ENCODE assay signal across 1 cellular context in the genomic region with DNA sequence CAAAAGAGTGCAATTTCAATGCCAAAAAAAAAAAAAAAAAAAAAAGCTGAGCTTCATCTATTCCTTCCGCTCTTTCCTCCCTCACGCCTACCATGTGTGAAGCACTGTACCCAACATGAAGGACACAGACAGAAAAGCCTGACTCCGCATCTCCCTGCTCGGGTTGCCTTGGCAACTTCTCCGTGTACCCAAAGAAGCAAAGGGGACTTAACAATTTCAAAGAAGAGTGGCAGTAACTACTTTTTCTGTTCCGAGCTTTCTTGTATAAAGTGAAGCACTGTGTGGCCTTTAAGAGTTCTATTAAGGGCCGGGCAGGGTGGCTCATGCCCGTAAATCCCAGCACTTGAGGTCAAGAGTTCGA.
TF ChIP-seq lines count a peak whose summit lies in the region.

No MANE protein-coding gene starts in this region.

TF ChIP-seq in HCT116, 20 proteins besides CTCF, POLR2A, EP300 and RAD21 (continued from another document):
- TF ChIP-seq FOSL1 (IDR thresholded peaks at IDR 0.05; ENCODE audit: low read depth), result no peak
- no peak for TF ChIP-seq CBX3 (IDR thresholded peaks at IDR 0.05; ENCODE audit: low read depth)
- TF ChIP-seq, protein P1, sequence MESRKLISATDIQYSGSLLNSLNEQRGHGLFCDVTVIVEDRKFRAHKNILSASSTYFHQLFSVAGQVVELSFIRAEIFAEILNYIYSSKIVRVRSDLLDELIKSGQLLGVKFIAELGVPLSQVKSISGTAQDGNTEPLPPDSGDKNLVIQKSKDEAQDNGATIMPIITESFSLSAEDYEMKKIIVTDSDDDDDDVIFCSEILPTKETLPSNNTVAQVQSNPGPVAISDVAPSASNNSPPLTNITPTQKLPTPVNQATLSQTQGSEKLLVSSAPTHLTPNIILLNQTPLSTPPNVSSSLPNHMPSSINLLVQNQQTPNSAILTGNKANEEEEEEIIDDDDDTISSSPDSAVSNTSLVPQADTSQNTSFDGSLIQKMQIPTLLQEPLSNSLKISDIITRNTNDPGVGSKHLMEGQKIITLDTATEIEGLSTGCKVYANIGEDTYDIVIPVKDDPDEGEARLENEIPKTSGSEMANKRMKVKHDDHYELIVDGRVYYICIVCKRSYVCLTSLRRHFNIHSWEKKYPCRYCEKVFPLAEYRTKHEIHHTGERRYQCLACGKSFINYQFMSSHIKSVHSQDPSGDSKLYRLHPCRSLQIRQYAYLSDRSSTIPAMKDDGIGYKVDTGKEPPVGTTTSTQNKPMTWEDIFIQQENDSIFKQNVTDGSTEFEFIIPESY (IDR thresholded peaks at IDR 0.05; ENCODE audit: extremely low read depth, insufficient replicate concordance, low read length), result no peak
- TF ChIP-seq EZH2 (IDR thresholded peaks at IDR 0.05), result no peak
- TF ChIP-seq ZNF274 (IDR thresholded peaks at IDR 0.05; ENCODE audit: low read depth, low read length), result no peak
- no peak for TF ChIP-seq SP1 (IDR thresholded peaks at IDR 0.05; ENCODE audit: low read depth)
